24 cellular contexts compared by ENCODE assay signal in genomic region chr2:113812204-113812603, GRCh38.
"Had no signal": no experiment of that assay in that cellular context is flagged by ENCODE, and none has a peak within 500 bp of the region (broad histone marks: within the 10 kb centered on the region; RNA-seq: fewer than 3 reads in every experiment).

No MANE protein-coding gene starts in this region.

- H3K27ac Mint-ChIP-seq: activated CD4-positive, alpha-beta memory T cell treated with anti-CD3 and anti-CD28 coated beads, Interleukin-2, amount 10 ng/mL, durations not matched to agents 7 days and 5 days; activated CD8-positive, alpha-beta memory T cell treated with anti-CD3 and anti-CD28 coated beads, Interleukin-2, amount 10 ng/mL, durations not matched to agents 7 days and 5 days; immature natural killer cell; memory B cell; naive thymus-derived CD8-positive, alpha-beta T cell; type B pancreatic cell had no signal

- H3K27ac ChIP-seq: ascending aorta, breast epithelium, neutrophil, sigmoid colon had no signal

- H3K9me3 Mint-ChIP-seq: activated CD4-positive, alpha-beta memory T cell treated with anti-CD3 and anti-CD28 coated beads, Interleukin-2, amount 10 ng/mL, durations not matched to agents 7 days and 5 days; memory B cell had no signal

- H3K36me3 Mint-ChIP-seq: type B pancreatic cell had no signal

- ATAC-seq: activated CD8-positive, alpha-beta memory T cell treated with anti-CD3 and anti-CD28 coated beads, Interleukin-2, amount 10 ng/mL, durations not matched to agents 7 days and 5 days; heart right ventricle; naive thymus-derived CD8-positive, alpha-beta T cell had no signal

- DNase-seq: activated CD4-positive, alpha-beta memory T cell treated with anti-CD3 and anti-CD28 coated beads, Interleukin-2, amount 10 ng/mL, durations not matched to agents 7 days and 5 days; activated CD4-positive, alpha-beta T cell treated with anti-CD3 and anti-CD28 coated beads for 48 hours; activated CD4-positive, CD25-positive, alpha-beta regulatory T cell; activated CD8-positive, alpha-beta memory T cell treated with anti-CD3 and anti-CD28 coated beads, Interleukin-2, amount 10 ng/mL, durations not matched to agents 7 days and 5 days; activated naive CD4-positive, alpha-beta T cell treated with Interleukin-2 at 50 U/mL for 16 hours; cerebellar nuclear complex; cortex of kidney; erythroblast; heart right ventricle; immature natural killer cell; naive thymus-derived CD8-positive, alpha-beta T cell; sigmoid colon; stimulated activated CD4-positive, alpha-beta T cell treated with anti-CD3 and anti-CD28 coated beads, Interleukin-12 subunit alpha, Interleukin-12 subunit beta, amount 100 ng/mL, for 4 hours; stimulated activated CD4-positive, alpha-beta T cell treated with anti-CD3 and anti-CD28 coated beads, Interleukin-1b, Interleukin-23, amount 100 ng/mL, for 48 hours; stimulated activated CD8-positive, alpha-beta memory T cell treated with anti-CD3 and anti-CD28 coated beads, Interleukin-4, amount 100 ng/mL, for 48 hours; stimulated activated naive CD4-positive, alpha-beta T cell treated with Interleukin-2 at 50 U/mL for 16 hours; substantia nigra; T-helper 1 cell; T-helper 9 cell had no signal

- H3K9me3 ChIP-seq: ascending aorta, breast epithelium, heart right ventricle, neutrophil, sigmoid colon had no signal

- H3K4me3 Mint-ChIP-seq: activated CD4-positive, alpha-beta memory T cell treated with anti-CD3 and anti-CD28 coated beads, Interleukin-2, amount 10 ng/mL, durations not matched to agents 7 days and 5 days; activated CD8-positive, alpha-beta memory T cell treated with anti-CD3 and anti-CD28 coated beads, Interleukin-2, amount 10 ng/mL, durations not matched to agents 7 days and 5 days; immature natural killer cell; memory B cell; naive thymus-derived CD8-positive, alpha-beta T cell; type B pancreatic cell had no signal

- H3K4me1 ChIP-seq: ascending aorta, breast epithelium, sigmoid colon had no signal

- H3K4me3 ChIP-seq: ascending aorta, breast epithelium, heart right ventricle, sigmoid colon had no signal

- H3K36me3 ChIP-seq: ascending aorta, breast epithelium, heart right ventricle, neutrophil, sigmoid colon had no signal

- H3K27me3 ChIP-seq: ascending aorta, breast epithelium, heart right ventricle, neutrophil, sigmoid colon had no signal

- H3K4me1 Mint-ChIP-seq: activated CD4-positive, alpha-beta memory T cell treated with anti-CD3 and anti-CD28 coated beads, Interleukin-2, amount 10 ng/mL, durations not matched to agents 7 days and 5 days; activated CD8-positive, alpha-beta memory T cell treated with anti-CD3 and anti-CD28 coated beads, Interleukin-2, amount 10 ng/mL, durations not matched to agents 7 days and 5 days; immature natural killer cell; memory B cell had no signal

- H3K27me3 Mint-ChIP-seq: activated CD8-positive, alpha-beta memory T cell treated with anti-CD3 and anti-CD28 coated beads, Interleukin-2, amount 10 ng/mL, durations not matched to agents 7 days and 5 days; memory B cell; naive thymus-derived CD8-positive, alpha-beta T cell; type B pancreatic cell had no signal
